ENCODE assay signal across 8 cellular contexts in the genomic region with DNA sequence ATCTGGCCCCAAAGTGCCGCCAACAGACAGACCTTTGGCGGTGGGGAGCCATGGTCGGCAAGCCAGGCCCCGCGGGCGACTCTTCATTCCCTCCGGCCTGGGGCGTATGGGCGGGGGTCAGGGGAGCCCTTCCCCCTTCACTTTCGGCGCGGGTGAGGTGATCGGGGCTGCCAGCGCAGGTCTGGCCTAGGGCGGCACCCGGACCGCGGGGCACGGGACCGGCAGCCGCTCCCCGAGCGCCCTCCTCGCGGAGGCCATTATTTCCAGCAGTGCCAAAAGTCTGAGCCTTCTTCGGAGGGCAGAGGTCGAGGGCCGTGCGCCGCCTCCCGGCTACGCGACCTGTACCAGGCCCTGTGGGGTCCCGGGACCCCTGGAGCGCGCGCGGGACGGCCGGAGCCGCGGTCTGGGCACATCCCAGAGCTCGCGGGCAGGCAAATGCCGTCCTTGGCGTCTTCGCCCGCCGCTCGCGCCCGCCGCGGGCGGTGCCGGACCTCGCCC. TPM values are rescaled to one million over a fixed set of nuclear protein-coding genes. Genes with fewer than 3 reads are reported as not detected.
DNase-seq lines count a peak whose midpoint lies in the region; ATAC-seq and TF ChIP-seq lines count a peak whose summit lies in the region.

No MANE protein-coding gene starts in this region.

- ATAC-seq in psoas muscle: peak; percentile 52 to 60 (median 56)

- intact Hi-C loops in activated naive CD4-positive, alpha-beta T cell treated with anti-CD3 and anti-CD28 coated beads for 36 hours (cut with micrococcal nuclease): loop anchor here (1.0 to 10.0 kb wide), 5 partner anchors 50 to 628 kb away; a partner anchor contains a TSS
- intact Hi-C loops in psoas muscle (cut with DNase I): loop anchor here (5.0 to 10.0 kb wide), 2 partner anchors 200 to 328 kb away; a partner anchor contains a TSS

- no peaks in the 10 kb centered on the region for H3K27me3 Mint-ChIP-seq in activated naive CD4-positive, alpha-beta T cell treated with anti-CD3 and anti-CD28 coated beads for 36 hours (ENCODE audit: low read depth)

- H3K27ac Mint-ChIP-seq in activated naive CD4-positive, alpha-beta T cell treated with anti-CD3 and anti-CD28 coated beads for 36 hours: peak overlapping the region; percentile 98

- WGBS in psoas muscle, 3 donors: 0% methylated on average over 7 to 57 of the region's 57 CpGs

- TF ChIP-seq POLR2A in NB4 (IDR thresholded peaks at IDR 0.05; ENCODE audit: extremely low read depth, insufficient read length): no peak

- peaks cover 4% of the 10 kb centered on the region for H3K36me3 Mint-ChIP-seq in activated naive CD4-positive, alpha-beta T cell treated with anti-CD3 and anti-CD28 coated beads for 36 hours (ENCODE audit: low read depth)

- H3K4me1 ChIP-seq in cardiac muscle cell (ENCODE audit: low read depth) (no peaks in the 10 kb centered on the region), psoas muscle (peaks cover 20% of the 10 kb centered on the region)

- peaks cover 7% of the 10 kb centered on the region for H3K4me1 Mint-ChIP-seq in activated naive CD4-positive, alpha-beta T cell treated with anti-CD3 and anti-CD28 coated beads for 36 hours (ENCODE audit: low read depth)

- H3K36me3 ChIP-seq in cardiac muscle cell: no peaks in the 10 kb centered on the region
- no peaks in the 10 kb centered on the region for H3K36me3 ChIP-seq in psoas muscle (ENCODE audit: insufficient read depth in 1 of 2, low read depth in 1 of 2)

- H3K9me3 Mint-ChIP-seq in activated naive CD4-positive, alpha-beta T cell treated with anti-CD3 and anti-CD28 coated beads for 36 hours: no peaks in the 10 kb centered on the region

- H3K4me3 ChIP-seq in NB4 (ENCODE audit: low read depth, low read length) (peak overlapping the region; percentile 79), cardiac muscle cell (peak overlapping the region; percentile 61), psoas muscle (peak overlapping the region; percentile 88)

- peak overlapping the region; percentile 97 for H3K27ac ChIP-seq in cardiac muscle cell
- H3K27ac ChIP-seq in psoas muscle: peak overlapping the region; percentile 92

- CTCF ChIA-PET in activated naive CD4-positive, alpha-beta T cell treated with anti-CD3 and anti-CD28 coated beads for 36 hours (lab: Charles Lee): no interaction called here

- no peaks in the 10 kb centered on the region for H3K27me3 ChIP-seq in cardiac muscle cell
- no peaks in the 10 kb centered on the region for H3K27me3 ChIP-seq in psoas muscle (ENCODE audit: insufficient read depth in 3 of 3, low read length in 2 of 3)

- peak overlapping the region; percentile 93 for H3K4me3 Mint-ChIP-seq in activated naive CD4-positive, alpha-beta T cell treated with anti-CD3 and anti-CD28 coated beads for 36 hours

- DNase-seq in NCI-H2171 treated with DMSO at 0.1 percent for 48 hours (lab: John Stamatoyannopoulos, UW): peak; percentile 57
- DNase-seq in NCI-H2171 (lab: John Stamatoyannopoulos, UW): no peak
- DNase-seq in HCEC 1CT: peak; percentile 20
- no peak for DNase-seq in NB4 (ENCODE audit: low read depth)
- DNase-seq in activated naive CD4-positive, alpha-beta T cell treated with anti-CD3 and anti-CD28 coated beads for 36 hours: peak; percentile 15
- peak in 1 of 2 donors; percentile 25 for DNase-seq in cardiac muscle cell (ENCODE audit: low read depth in 1 of 2, low spot score in 1 of 2)
- no peak for DNase-seq in psoas muscle
- no peak for DNase-seq in RPMI8226

- TF ChIP-seq CTCF in NB4 (IDR thresholded peaks at IDR 0.05; ENCODE audit: low read depth, low read length): no peak
- TF ChIP-seq CTCF in cardiac muscle cell (IDR thresholded peaks at IDR 0.05; ENCODE audit: low read depth, low read length): no peak
- TF ChIP-seq CTCF in psoas muscle (IDR thresholded peaks at IDR 0.05): no peak

- no peaks in the 10 kb centered on the region for H3K9me3 ChIP-seq in cardiac muscle cell (ENCODE audit: low read depth)
- no peaks in the 10 kb centered on the region for H3K9me3 ChIP-seq in psoas muscle

RNA-seq across cellular contexts. Expression of a gene that starts 0.6 kb away (rescaled TPM):
- total RNA-seq in activated naive CD4-positive, alpha-beta T cell treated with anti-CD3 and anti-CD28 coated beads for 36 hours: 10 to 100 TPM; 21.5 to 22.5 TPM
- 78.0 and 80.7 TPM in 2 replicates for total RNA-seq in cardiac muscle cell
- 52.6 and 68.4 TPM in 2 replicates for polyA plus RNA-seq in cardiac muscle cell
- 10 to 100 TPM; 13.2 to 21.3 (median 15.9) TPM for total RNA-seq in psoas muscle
- 1 to 10 TPM; 3.6 to 6.9 (median 6.4) TPM for polyA plus RNA-seq in psoas muscle

RNA-seq across cellular contexts. Expression of a gene that starts 28.5 kb away (rescaled TPM):
- total RNA-seq in activated naive CD4-positive, alpha-beta T cell treated with anti-CD3 and anti-CD28 coated beads for 36 hours: not detected
- total RNA-seq in cardiac muscle cell: not detected in 2 replicates
- polyA plus RNA-seq in cardiac muscle cell: not detected in 2 replicates
- not detected for total RNA-seq in psoas muscle
- polyA plus RNA-seq in psoas muscle: not detected

Comparison
In these comparisons a context has a peak if more than half of its experiments do, and no peak if none do; other contexts are left out.
1. DNase-seq: peak in NCI-H2171 treated with DMSO at 0.1 percent for 48 hours (single experiment), HCEC 1CT (single experiment) and activated naive CD4-positive, alpha-beta T cell treated with anti-CD3 and anti-CD28 coated beads for 36 hours (single experiment); none in NCI-H2171 (single experiment), NB4 (single experiment), psoas muscle (0 of 2) and RPMI8226 (single experiment).
2. Peak in every context shown above with its lines, with median percentiles within 50 percentile points of each other: H3K4me3 ChIP-seq.